Comparison of ENCODE assay signal across 9 cellular contexts in genomic region chr7:13282377-13282980, GRCh38.
A peak's percentile ranks its signal among the peaks of the same experiment; 100 is the strongest.
DNase-seq lines count a peak whose midpoint lies in the region; ATAC-seq, FAIRE-seq and TF ChIP-seq lines count a peak whose summit lies in the region.
"Had no signal": no experiment of that assay in that cellular context is flagged by ENCODE, and none has a peak within 500 bp of the region (broad histone marks: within the 10 kb centered on the region; RNA-seq: fewer than 3 reads in every experiment).

No MANE protein-coding gene starts in this region.

- no peak overlapping the region for H3K27ac ChIP-seq in HepG2 (ENCODE audit: extremely low read length, insufficient read depth, low read length)
- H3K27ac ChIP-seq in right lobe of liver, result no peak overlapping the region
- no peak overlapping the region for H3K27ac ChIP-seq in PC-9

- POLR2A ChIA-PET in HepG2 (lab: Yijun Ruan, JAX), result no interaction called here
- POLR2A ChIA-PET in PC-9 (lab: Charles Lee; ENCODE audit: unreplicated experiment), result no interaction called here

- intact Hi-C loops in HepG2 (cut with micrococcal nuclease; ENCODE audit: unreplicated experiment) (loop anchor here (1.0 to 10.0 kb wide), 3 partner anchors 462 to 1735 kb away; no protein-coding TSS in a partner anchor), right lobe of liver (cut with DNase I) (no loop called here), PC-9 (cut with micrococcal nuclease; ENCODE audit: unreplicated experiment) (loop anchor here (1.0 to 5.0 kb wide), 4 partner anchors 245 to 1735 kb away; no protein-coding TSS in a partner anchor)

- no peak overlapping the region for H3K27ac Mint-ChIP-seq in stimulated activated memory B cell treated with anti-CD40 and anti-IgM and Interleukin-4, amounts not matched to agents 10 μg/mL and 1 μg/mL and 100 μg/mL, for 72 hours

- no peaks in the 10 kb centered on the region for H3K36me3 Mint-ChIP-seq in stimulated activated memory B cell treated with anti-CD40 and anti-IgM and Interleukin-4, amounts not matched to agents 10 μg/mL and 1 μg/mL and 100 μg/mL, for 72 hours

- H3F3A ChIP-seq in PC-9 (ENCODE audit: insufficient read depth, low read depth), result no peaks in the 10 kb centered on the region

- no peak overlapping the region for H3K9ac ChIP-seq in HepG2 (ENCODE audit: insufficient read depth, low read depth, low read length)

- TF ChIP-seq POLR2A in HepG2 (IDR thresholded peaks at IDR 0.05; ENCODE audit: insufficient read depth in 1 of 2, low read depth in 2 of 2, low read length in 2 of 2) (no peak), right lobe of liver (IDR thresholded peaks at IDR 0.05) (no peak)

- no peak for TF ChIP-seq RAD21 in HepG2 (CRISPR knock-in tag; IDR thresholded peaks at IDR 0.05)

- TF ChIP-seq EP300 in HepG2 (IDR thresholded peaks at IDR 0.05; ENCODE audit: low read depth in 2 of 2, low read length in 2 of 2), result no peak
- no peak for TF ChIP-seq EP300 in HepG2 (CRISPR knock-in tag; IDR thresholded peaks at IDR 0.05; ENCODE audit: borderline replicate concordance)

- no peak overlapping the region for H3K4me3 Mint-ChIP-seq in stimulated activated memory B cell treated with anti-CD40 and anti-IgM and Interleukin-4, amounts not matched to agents 10 μg/mL and 1 μg/mL and 100 μg/mL, for 72 hours

- H3K4me2 ChIP-seq in HepG2 (ENCODE audit: low read depth, low read length), result no peak overlapping the region
- H3K4me2 ChIP-seq in PC-9, result no peak overlapping the region

- H3K4me1 ChIP-seq in HepG2 (ENCODE audit: insufficient read depth, low read length) (no peaks in the 10 kb centered on the region), right lobe of liver (no peaks in the 10 kb centered on the region), PC-9 (replicated peaks; ENCODE audit: insufficient read depth) (no peaks in the 10 kb centered on the region)

- H3K9me2 ChIP-seq in PC-9 (ENCODE audit: insufficient read depth), result no peaks in the 10 kb centered on the region; the same call in 1 of the 2 replicates

- H3K4me3 ChIP-seq in HepG2 (replicated peaks in 1 of 3; ENCODE audit: insufficient read depth in 1 of 3, low read depth in 2 of 3, low read length in 3 of 3) (no peak overlapping the region), right lobe of liver (no peak overlapping the region), PC-9 (no peak overlapping the region)

- in situ Hi-C loops in HepG2 (cut with HindIII; ENCODE audit: extremely low pct_ligation_motif_present, low pct_unique_long_range_greater_than_20kb), result loop anchor here (25.0 kb wide), 2 partner anchors 1180 to 1730 kb away; no protein-coding TSS in a partner anchor

- H3K79me2 ChIP-seq in HepG2 (ENCODE audit: insufficient read depth, low read length) (no peaks in the 10 kb centered on the region), PC-9 (ENCODE audit: low read depth) (no peaks in the 10 kb centered on the region)

- H3K9me3 Mint-ChIP-seq in stimulated activated memory B cell treated with anti-CD40 and anti-IgM and Interleukin-4, amounts not matched to agents 10 μg/mL and 1 μg/mL and 100 μg/mL, for 72 hours, result no peaks in the 10 kb centered on the region

- H3K27me3 ChIP-seq in HepG2 (ENCODE audit: control insufficient read depth in 1 of 2, insufficient read depth in 2 of 2, low read length in 2 of 2) (no peaks in the 10 kb centered on the region), right lobe of liver (no peaks in the 10 kb centered on the region), PC-9 (ENCODE audit: insufficient read depth, low read depth) (no peaks in the 10 kb centered on the region)

- H3K9me3 ChIP-seq in HepG2 (ENCODE audit: low read length), result no peaks in the 10 kb centered on the region
- no peaks in the 10 kb centered on the region for H3K9me3 ChIP-seq in right lobe of liver
- H3K9me3 ChIP-seq in PC-9 (ENCODE audit: insufficient read depth, low read depth), result no peaks in the 10 kb centered on the region

- ATAC-seq in HepG2 (no peak), right lobe of liver (no peak)
- no peak for ATAC-seq in stimulated activated memory B cell treated with anti-CD40 and anti-IgM and Interleukin-4, amounts not matched to agents 10 μg/mL and 1 μg/mL and 100 μg/mL, for 72 hours

- no peak for FAIRE-seq in HepG2 (lab: Jason Lieb, UNC)

- H3K36me3 ChIP-seq in HepG2 (replicated peaks in 1 of 2; ENCODE audit: control insufficient read depth in 1 of 2, insufficient read depth in 2 of 2, low read length in 2 of 2) (no peaks in the 10 kb centered on the region), right lobe of liver (no peaks in the 10 kb centered on the region), PC-9 (ENCODE audit: low read depth) (no peaks in the 10 kb centered on the region)

- H4K20me1 ChIP-seq in HepG2 (ENCODE audit: insufficient read depth, low read length), result no peaks in the 10 kb centered on the region
- H4K20me1 ChIP-seq in PC-9 (ENCODE audit: insufficient read depth), result no peaks in the 10 kb centered on the region

- WGBS in HepG2 (ENCODE audit: low lambda C conversion rate), result 0% methylated on average over 3 of the region's 3 CpGs
- WGBS in right lobe of liver (ENCODE audit: insufficient coverage, low coverage, low lambda C conversion rate, missing lambda C conversion rate), result 45% methylated on average over 3 of the region's 3 CpGs

- TF ChIP-seq CTCF in HepG2 (CRISPR knock-in tag; IDR thresholded peaks at IDR 0.05) (no peak), right lobe of liver (IDR thresholded peaks at IDR 0.05) (peak in 2 of 4 donors; percentile 8 to 18), PC-9 (conservative IDR thresholded peaks at IDR 0.05) (peak; percentile 48)

- CTCF ChIA-PET in HepG2 (lab: Yijun Ruan, JAX; ENCODE audit: low intra/inter-chr PET ratio, low total read pairs), result no interaction called here
- CTCF ChIA-PET in PC-9 (lab: Charles Lee), result interaction anchor here (0.6 to 2.1 kb wide), 3 partner anchors 57 to 1409 kb away, joined by 3 to 42 read pairs (median 3); no protein-coding TSS in a partner anchor

- H2AFZ ChIP-seq in HepG2 (ENCODE audit: low read length) (no peak overlapping the region), PC-9 (no peak overlapping the region)

- H3K4me1 Mint-ChIP-seq in stimulated activated memory B cell treated with anti-CD40 and anti-IgM and Interleukin-4, amounts not matched to agents 10 μg/mL and 1 μg/mL and 100 μg/mL, for 72 hours, result no peaks in the 10 kb centered on the region

- BruUV-seq in HepG2 (replicated peaks; lab: Mats Ljungman, UMichigan) (no TSS peak), PC-9 (replicated peaks; lab: Mats Ljungman, UMichigan) (no TSS peak)

- no peak for DNase-seq in HepG2 (ENCODE audit: low spot score)
- DNase-seq in right lobe of liver, result no peak
- no peak for DNase-seq in PC-9
- peak; percentile 74 for DNase-seq in fibroblast of peridontal ligament (ENCODE audit: extremely low read depth)
- no peak for DNase-seq in mucosa of gallbladder (ENCODE audit: low spot score)
- no peak for DNase-seq in NCI-H187 treated with DMSO at 0.1 percent for 48 hours (lab: John Stamatoyannopoulos, UW)
- no peak for DNase-seq in NK-92 (lab: John Stamatoyannopoulos, UW; ENCODE audit: unreplicated experiment)
- DNase-seq: cortex of kidney had no signal

- H3K27me3 Mint-ChIP-seq in stimulated activated memory B cell treated with anti-CD40 and anti-IgM and Interleukin-4, amounts not matched to agents 10 μg/mL and 1 μg/mL and 100 μg/mL, for 72 hours, result no peaks in the 10 kb centered on the region

TF ChIP-seq in HepG2, 621 proteins besides CTCF, POLR2A, EP300 and RAD21:
- TF ChIP-seq STAG1 (CRISPR knock-in tag; IDR thresholded peaks at IDR 0.05) (peak; percentile 29), E2F2 (CRISPR knock-in tag; IDR thresholded peaks at IDR 0.05; ENCODE audit: borderline replicate concordance) (no peak)

Comparison
In these comparisons a context has a peak if more than half of its experiments do, and no peak if none do; other contexts are left out.
1. intact Hi-C loops: an anchor here in HepG2 (1.0 to 10.0 kb wide) and PC-9 (1.0 to 5.0 kb wide); none called in right lobe of liver.